In genomic region chr7:29622335-29623265, GRCh38 we compare ENCODE assay signal across 1 cellular context.
TF ChIP-seq lines count a peak whose summit lies in the region.

No MANE protein-coding gene starts in this region.

TF ChIP-seq in GM23338, 12 proteins besides CTCF, POLR2A, EP300 and RAD21:
- TF ChIP-seq ZNF462 (CRISPR knock-in tag; IDR thresholded peaks at IDR 0.05) (no peak), NANOG (IDR thresholded peaks at IDR 0.05; ENCODE audit: borderline replicate concordance) (no peak), REST (IDR thresholded peaks at IDR 0.05; ENCODE audit: unreplicated experiment) (no peak), STAT1 (IDR thresholded peaks at IDR 0.05; ENCODE audit: unreplicated experiment) (no peak), JUNB (IDR thresholded peaks at IDR 0.05; ENCODE audit: unreplicated experiment) (no peak), ZNF331 (CRISPR knock-in tag; IDR thresholded peaks at IDR 0.05; ENCODE audit: low read depth) (no peak), CREB1 (CRISPR knock-in tag; IDR thresholded peaks at IDR 0.05; ENCODE audit: low read depth) (no peak), POLR2AphosphoS5 (IDR thresholded peaks at IDR 0.05; ENCODE audit: low read depth) (no peak), EZH2 (IDR thresholded peaks at IDR 0.05; ENCODE audit: low read depth, unreplicated experiment) (no peak), ZNF114 (CRISPR knock-in tag; IDR thresholded peaks at IDR 0.05) (no peak), EZH2phosphoT487 (IDR thresholded peaks at IDR 0.05; ENCODE audit: unreplicated experiment) (no peak), ETS1 (IDR thresholded peaks at IDR 0.05) (no peak)
